In genomic region chr14:58730793-58731464, GRCh38 we compare ENCODE assay signal across 20 cellular contexts.
DNase-seq lines count a peak whose midpoint lies in the region; ATAC-seq, FAIRE-seq and TF ChIP-seq lines count a peak whose summit lies in the region.
"Had no signal": no experiment of that assay in that cellular context is flagged by ENCODE, and none has a peak within 500 bp of the region (broad histone marks: within the 10 kb centered on the region; RNA-seq: fewer than 3 reads in every experiment).

No MANE protein-coding gene starts in this region.

- H3K27ac ChIP-seq in RWPE2 (ENCODE audit: poor library complexity, severe bottlenecking) (peak overlapping the region; percentile 69), gastrocnemius medialis (peak overlapping the region; percentile 17 to 62 (median 30))
- H3K27ac ChIP-seq: BLaER1, parathyroid adenoma, Peyer's patch had no signal

- no peaks in the 10 kb centered on the region for H3K27me3 ChIP-seq in RWPE2 (ENCODE audit: insufficient read depth, poor library complexity, severe bottlenecking)
- no peaks in the 10 kb centered on the region for H3K27me3 ChIP-seq in gastrocnemius medialis
- H3K27me3 ChIP-seq: BLaER1, Peyer's patch, stomach had no signal

- no peak for FAIRE-seq in GM19239 (lab: Jason Lieb, UNC)
- FAIRE-seq: endometrium had no signal

- H3K36me3 ChIP-seq in RWPE2 (ENCODE audit: low read depth) (no peaks in the 10 kb centered on the region), gastrocnemius medialis (no peaks in the 10 kb centered on the region)
- H3K36me3 ChIP-seq: BLaER1, Peyer's patch, stomach had no signal

- intact Hi-C loops in gastrocnemius medialis (cut with DNase I; ENCODE audit: low total_unique reads): no loop called here

- TF ChIP-seq CTCF in RWPE2 (IDR thresholded peaks at IDR 0.05; ENCODE audit: poor library complexity, severe bottlenecking) (no peak), fibroblast of mammary gland (conservative IDR thresholded peaks at IDR 0.05; ENCODE audit: control insufficient read depth, insufficient read depth, low read depth, low read length) (no peak), gastrocnemius medialis (IDR thresholded peaks at IDR 0.05 in 4 of 5, conservative IDR thresholded peaks at IDR 0.05 in 1 of 5) (no peak)

- ATAC-seq in RWPE2 (ENCODE audit: low read depth): peak; percentile 62
- ATAC-seq in gastrocnemius medialis: peak in 1 of 2 donors; percentile 94
- no peak for ATAC-seq in HG03354 (IDR thresholded peaks at IDR 0.05; ENCODE audit: poor library complexity, severe bottlenecking, unreplicated experiment)
- ATAC-seq: activated naive CD8-positive, alpha-beta T cell treated with anti-CD3 and anti-CD28 coated beads, Interleukin-2, amount 50 U/mL, for 24 hours had no signal

- no peak for TF ChIP-seq POLR2A in gastrocnemius medialis (IDR thresholded peaks at IDR 0.05)

- in situ Hi-C loops in gastrocnemius medialis (cut with MboI; ENCODE audit: low sequenced_read_pairs in 4 of 4): no loop called here

- H3K4me1 ChIP-seq in RWPE2 (ENCODE audit: insufficient read depth, poor library complexity, severe bottlenecking): peaks cover 25% of the 10 kb centered on the region
- peaks cover 18 to 23% of the 10 kb centered on the region in 2 donors for H3K4me1 ChIP-seq in gastrocnemius medialis
- H3K4me1 ChIP-seq: BLaER1, parathyroid adenoma, Peyer's patch had no signal

- H3K9me3 ChIP-seq in RWPE2 (ENCODE audit: severe bottlenecking) (no peaks in the 10 kb centered on the region), gastrocnemius medialis (no peaks in the 10 kb centered on the region)
- H3K9me3 ChIP-seq: BLaER1, mucosa of descending colon, Peyer's patch, stomach had no signal

- DNase-seq in EH (ENCODE audit: low read depth) (peak; percentile 62), RWPE2 (ENCODE audit: low spot score) (no peak), fibroblast of mammary gland (ENCODE audit: low read depth) (peak; percentile 60), gastrocnemius medialis (no peak), GM19239 (ENCODE audit: insufficient read length, low spot score) (no peak), HuH-7 (ENCODE audit: low spot score) (no peak)
- DNase-seq in activated CD8-positive, alpha-beta memory T cell treated with anti-CD3 and anti-CD28 coated beads, Interleukin-2, amount 50 U/mL, for 48 hours: no peak
- DNase-seq: activated CD4-positive, alpha-beta T cell treated with anti-CD3 and anti-CD28 coated beads, Interleukin-2, amount 50 U/mL, for 48 hours; activated naive CD8-positive, alpha-beta T cell treated with anti-CD3 and anti-CD28 coated beads, Interleukin-2, amount 50 U/mL, for 24 hours; glutamatergic neuron; H9; mucosa of descending colon; NCI-H2081 treated with DMSO at 0.1 percent for 48 hours; NCI-H748 treated with DMSO at 0.1 percent for 48 hours; Peyer's patch; stomach had no signal

- H3K4me3 ChIP-seq in RWPE2 (ENCODE audit: severe bottlenecking): no peak overlapping the region
- no peak overlapping the region for H3K4me3 ChIP-seq in fibroblast of mammary gland (ENCODE audit: control insufficient read depth, low read depth, low read length)
- H3K4me3 ChIP-seq in gastrocnemius medialis: no peak overlapping the region
- H3K4me3 ChIP-seq: BLaER1, mucosa of descending colon, Peyer's patch, stomach had no signal

Comparison
In these comparisons a context has a peak if more than half of its experiments do, and no peak if none do; other contexts are left out.
1. DNase-seq: peak in EH (single experiment) and fibroblast of mammary gland (single experiment); none in RWPE2 (single experiment), gastrocnemius medialis (0 of 2), GM19239 (single experiment), HuH-7 (single experiment) and activated CD8-positive, alpha-beta memory T cell treated with anti-CD3 and anti-CD28 coated beads, Interleukin-2, amount 50 U/mL, for 48 hours (single experiment).